14 cellular contexts compared by ENCODE assay signal in genomic region chr7:24419070-24419469, GRCh38.
A peak's percentile ranks its signal among the peaks of the same experiment; 100 is the strongest.
DNase-seq lines count a peak whose midpoint lies in the region; ATAC-seq and TF ChIP-seq lines count a peak whose summit lies in the region.
"Had no signal": no experiment of that assay in that cellular context is flagged by ENCODE, and none has a peak within 500 bp of the region (broad histone marks: within the 10 kb centered on the region; RNA-seq: fewer than 3 reads in every experiment).

No MANE protein-coding gene starts in this region.

- peak; percentile 31 for DNase-seq in A172 (ENCODE audit: low spot score)
- DNase-seq in EL = peak; percentile 6
- DNase-seq in M059J (ENCODE audit: low read depth) = peak; percentile 7
- peak; percentile 1 to 6 for DNase-seq in cardiac fibroblast (ENCODE audit: low read depth in 2 of 2)
- DNase-seq in activated CD4-positive, CD25-positive, alpha-beta regulatory T cell (lab: John Stamatoyannopoulos, UW) = no peak
- no peak for DNase-seq in stimulated activated CD4-positive, alpha-beta T cell treated with anti-CD3 and anti-CD28 coated beads, Interleukin-4, amount 100 ng/mL, for 1 hour
- DNase-seq: anterior cingulate cortex; effector CD4-positive, alpha-beta T cell; nephron progenitor cell; RPMI8226; sigmoid colon had no signal

- H3K4me3 ChIP-seq in cardiac fibroblast (replicated peaks in 1 of 2; ENCODE audit: low read depth in 2 of 2, low read length in 2 of 2) = no peak overlapping the region
- H3K4me3 ChIP-seq: gastroesophageal sphincter, sigmoid colon had no signal

- no peak for TF ChIP-seq CTCF in cardiac fibroblast (IDR thresholded peaks at IDR 0.05; ENCODE audit: low read depth, low read length)

- ATAC-seq in HG03439 (IDR thresholded peaks at IDR 0.05; ENCODE audit: unreplicated experiment) = no peak
- no peak for ATAC-seq in HG03571 (IDR thresholded peaks at IDR 0.05; ENCODE audit: unreplicated experiment)
- ATAC-seq: gastroesophageal sphincter had no signal

Comparison
In these comparisons a context has a peak if more than half of its experiments do, and no peak if none do; other contexts are left out.
1. DNase-seq: peak in A172 (single experiment), EL (single experiment), M059J (single experiment) and cardiac fibroblast (2 of 2); none in activated CD4-positive, CD25-positive, alpha-beta regulatory T cell (0 of 4) and stimulated activated CD4-positive, alpha-beta T cell treated with anti-CD3 and anti-CD28 coated beads, Interleukin-4, amount 100 ng/mL, for 1 hour (single experiment).